Comparison of ENCODE assay signal across 1 cellular context in genomic region chr1:225733254-225733653, GRCh38.
TF ChIP-seq lines count a peak whose summit lies in the region.

No MANE protein-coding gene starts in this region.

TF ChIP-seq in GM23338, 12 proteins besides CTCF, POLR2A, EP300 and RAD21 (continued from another document):
- TF ChIP-seq EZH2phosphoT487 (IDR thresholded peaks at IDR 0.05; ENCODE audit: unreplicated experiment) (no peak), JUNB (IDR thresholded peaks at IDR 0.05; ENCODE audit: unreplicated experiment) (no peak), ZNF114 (CRISPR knock-in tag; IDR thresholded peaks at IDR 0.05) (no peak), STAT1 (IDR thresholded peaks at IDR 0.05; ENCODE audit: unreplicated experiment) (no peak), CREB1 (CRISPR knock-in tag; IDR thresholded peaks at IDR 0.05; ENCODE audit: low read depth) (no peak), ZNF331 (CRISPR knock-in tag; IDR thresholded peaks at IDR 0.05; ENCODE audit: low read depth) (no peak)
- TF ChIP-seq, protein P1, sequence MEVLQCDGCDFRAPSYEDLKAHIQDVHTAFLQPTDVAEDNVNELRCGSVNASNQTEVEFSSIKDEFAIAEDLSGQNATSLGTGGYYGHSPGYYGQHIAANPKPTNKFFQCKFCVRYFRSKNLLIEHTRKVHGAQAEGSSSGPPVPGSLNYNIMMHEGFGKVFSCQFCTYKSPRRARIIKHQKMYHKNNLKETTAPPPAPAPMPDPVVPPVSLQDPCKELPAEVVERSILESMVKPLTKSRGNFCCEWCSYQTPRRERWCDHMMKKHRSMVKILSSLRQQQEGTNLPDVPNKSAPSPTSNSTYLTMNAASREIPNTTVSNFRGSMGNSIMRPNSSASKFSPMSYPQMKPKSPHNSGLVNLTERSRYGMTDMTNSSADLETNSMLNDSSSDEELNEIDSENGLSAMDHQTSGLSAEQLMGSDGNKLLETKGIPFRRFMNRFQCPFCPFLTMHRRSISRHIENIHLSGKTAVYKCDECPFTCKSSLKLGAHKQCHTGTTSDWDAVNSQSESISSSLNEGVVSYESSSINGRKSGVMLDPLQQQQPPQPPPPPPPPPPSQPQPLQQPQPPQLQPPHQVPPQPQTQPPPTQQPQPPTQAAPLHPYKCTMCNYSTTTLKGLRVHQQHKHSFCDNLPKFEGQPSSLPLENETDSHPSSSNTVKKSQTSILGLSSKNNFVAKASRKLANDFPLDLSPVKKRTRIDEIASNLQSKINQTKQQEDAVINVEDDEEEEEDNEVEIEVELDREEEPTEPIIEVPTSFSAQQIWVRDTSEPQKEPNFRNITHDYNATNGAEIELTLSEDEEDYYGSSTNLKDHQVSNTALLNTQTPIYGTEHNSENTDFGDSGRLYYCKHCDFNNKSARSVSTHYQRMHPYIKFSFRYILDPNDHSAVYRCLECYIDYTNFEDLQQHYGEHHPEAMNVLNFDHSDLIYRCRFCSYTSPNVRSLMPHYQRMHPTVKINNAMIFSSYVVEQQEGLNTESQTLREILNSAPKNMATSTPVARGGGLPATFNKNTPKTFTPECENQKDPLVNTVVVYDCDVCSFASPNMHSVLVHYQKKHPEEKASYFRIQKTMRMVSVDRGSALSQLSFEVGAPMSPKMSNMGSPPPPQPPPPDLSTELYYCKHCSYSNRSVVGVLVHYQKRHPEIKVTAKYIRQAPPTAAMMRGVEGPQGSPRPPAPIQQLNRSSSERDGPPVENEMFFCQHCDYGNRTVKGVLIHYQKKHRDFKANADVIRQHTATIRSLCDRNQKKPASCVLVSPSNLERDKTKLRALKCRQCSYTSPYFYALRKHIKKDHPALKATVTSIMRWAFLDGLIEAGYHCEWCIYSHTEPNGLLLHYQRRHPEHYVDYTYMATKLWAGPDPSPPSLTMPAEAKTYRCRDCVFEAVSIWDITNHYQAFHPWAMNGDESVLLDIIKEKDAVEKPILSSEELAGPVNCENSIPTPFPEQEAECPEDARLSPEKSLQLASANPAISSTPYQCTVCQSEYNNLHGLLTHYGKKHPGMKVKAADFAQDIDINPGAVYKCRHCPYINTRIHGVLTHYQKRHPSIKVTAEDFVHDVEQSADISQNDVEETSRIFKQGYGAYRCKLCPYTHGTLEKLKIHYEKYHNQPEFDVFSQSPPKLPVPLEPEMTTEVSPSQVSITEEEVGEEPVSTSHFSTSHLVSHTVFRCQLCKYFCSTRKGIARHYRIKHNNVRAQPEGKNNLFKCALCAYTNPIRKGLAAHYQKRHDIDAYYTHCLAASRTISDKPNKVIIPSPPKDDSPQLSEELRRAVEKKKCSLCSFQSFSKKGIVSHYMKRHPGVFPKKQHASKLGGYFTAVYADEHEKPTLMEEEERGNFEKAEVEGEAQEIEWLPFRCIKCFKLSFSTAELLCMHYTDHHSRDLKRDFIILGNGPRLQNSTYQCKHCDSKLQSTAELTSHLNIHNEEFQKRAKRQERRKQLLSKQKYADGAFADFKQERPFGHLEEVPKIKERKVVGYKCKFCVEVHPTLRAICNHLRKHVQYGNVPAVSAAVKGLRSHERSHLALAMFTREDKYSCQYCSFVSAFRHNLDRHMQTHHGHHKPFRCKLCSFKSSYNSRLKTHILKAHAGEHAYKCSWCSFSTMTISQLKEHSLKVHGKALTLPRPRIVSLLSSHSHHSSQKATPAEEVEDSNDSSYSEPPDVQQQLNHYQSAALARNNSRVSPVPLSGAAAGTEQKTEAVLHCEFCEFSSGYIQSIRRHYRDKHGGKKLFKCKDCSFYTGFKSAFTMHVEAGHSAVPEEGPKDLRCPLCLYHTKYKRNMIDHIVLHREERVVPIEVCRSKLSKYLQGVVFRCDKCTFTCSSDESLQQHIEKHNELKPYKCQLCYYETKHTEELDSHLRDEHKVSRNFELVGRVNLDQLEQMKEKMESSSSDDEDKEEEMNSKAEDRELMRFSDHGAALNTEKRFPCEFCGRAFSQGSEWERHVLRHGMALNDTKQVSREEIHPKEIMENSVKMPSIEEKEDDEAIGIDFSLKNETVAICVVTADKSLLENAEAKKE (CRISPR knock-in tag; IDR thresholded peaks at IDR 0.05) = no peak
